ENCODE assay signal across 1 cellular context in the genomic region with DNA sequence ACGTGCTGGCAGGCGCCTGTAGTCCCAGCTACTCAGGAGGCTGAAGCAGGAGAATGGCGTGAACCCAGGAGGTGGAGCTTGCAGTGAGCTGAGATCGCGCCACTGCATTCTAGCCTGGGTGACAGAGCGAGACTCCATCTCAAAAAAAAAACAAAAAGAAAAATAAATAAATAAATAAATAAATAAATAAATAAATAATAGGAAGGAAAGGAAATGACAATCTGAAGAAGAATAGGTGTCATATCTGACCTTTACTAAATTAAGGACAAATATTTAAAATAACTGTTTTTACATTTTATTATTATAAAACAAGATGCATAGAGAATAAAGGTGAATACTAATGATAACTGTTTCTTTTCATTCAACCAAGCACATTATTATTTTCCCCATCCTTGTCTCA. TPM values are rescaled to one million over a fixed set of nuclear protein-coding genes. Genes with fewer than 3 reads are reported as not detected.
"Had no signal": no experiment of that assay in that cellular context is flagged by ENCODE, and none has a peak within 500 bp of the region (broad histone marks: within the 10 kb centered on the region; RNA-seq: fewer than 3 reads in every experiment).

No MANE protein-coding gene starts in this region.

RNA-seq across cellular contexts. Expression of a gene that starts 40.9 kb away (rescaled TPM):
- polyA plus RNA-seq: GM23248 had no signal
